1 cellular context compared by ENCODE assay signal in the genomic region with DNA sequence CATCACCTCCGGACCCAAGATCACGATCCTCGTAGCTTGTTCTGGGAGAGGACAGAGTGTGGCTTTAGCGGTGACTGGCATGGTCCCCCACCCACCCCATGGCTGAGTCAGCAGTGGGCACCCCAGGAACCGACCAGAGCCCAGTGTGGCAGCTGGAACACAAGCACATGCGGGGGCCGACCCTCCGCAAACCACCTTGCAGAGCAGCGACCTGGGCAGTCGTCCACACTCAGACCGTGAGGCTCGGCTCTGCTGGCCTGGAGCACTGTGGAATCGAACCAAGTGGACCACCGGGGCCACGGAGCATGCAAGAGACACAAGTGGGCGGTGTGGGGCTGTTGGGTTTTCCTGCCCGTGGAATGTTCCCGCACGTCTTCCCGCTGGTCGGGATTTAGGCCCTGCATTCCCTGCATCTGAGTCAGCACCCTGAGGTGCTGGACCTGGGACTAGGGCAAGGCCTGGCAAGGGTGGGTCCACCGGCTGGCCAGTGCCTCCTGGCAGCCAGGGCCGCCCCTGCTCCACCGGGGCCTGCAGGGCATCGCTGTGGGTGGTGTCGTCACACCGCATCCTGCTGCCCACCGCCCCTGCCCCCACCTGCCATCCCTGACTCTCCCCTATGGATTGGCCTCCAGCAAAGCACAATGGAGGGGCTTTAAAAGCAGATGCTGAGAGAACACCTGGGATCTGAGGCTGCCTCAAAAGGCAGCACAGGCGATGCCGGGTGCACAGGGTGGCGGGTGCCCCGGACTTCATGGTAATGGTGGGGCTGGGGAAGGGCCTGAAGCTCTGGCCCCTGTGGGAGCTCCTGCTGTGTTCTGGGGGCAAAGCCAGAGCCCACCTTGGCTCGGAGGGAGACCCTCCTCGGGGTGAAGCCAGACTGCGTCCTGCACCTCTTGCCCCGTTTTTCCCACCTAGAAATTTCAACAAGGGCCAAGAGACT.
TF ChIP-seq lines count a peak whose summit lies in the region.

No MANE protein-coding gene starts in this region.

TF ChIP-seq in WTC11, 78 proteins besides CTCF, POLR2A, EP300 and RAD21 (continued from another document):
- TF ChIP-seq, protein P1, sequence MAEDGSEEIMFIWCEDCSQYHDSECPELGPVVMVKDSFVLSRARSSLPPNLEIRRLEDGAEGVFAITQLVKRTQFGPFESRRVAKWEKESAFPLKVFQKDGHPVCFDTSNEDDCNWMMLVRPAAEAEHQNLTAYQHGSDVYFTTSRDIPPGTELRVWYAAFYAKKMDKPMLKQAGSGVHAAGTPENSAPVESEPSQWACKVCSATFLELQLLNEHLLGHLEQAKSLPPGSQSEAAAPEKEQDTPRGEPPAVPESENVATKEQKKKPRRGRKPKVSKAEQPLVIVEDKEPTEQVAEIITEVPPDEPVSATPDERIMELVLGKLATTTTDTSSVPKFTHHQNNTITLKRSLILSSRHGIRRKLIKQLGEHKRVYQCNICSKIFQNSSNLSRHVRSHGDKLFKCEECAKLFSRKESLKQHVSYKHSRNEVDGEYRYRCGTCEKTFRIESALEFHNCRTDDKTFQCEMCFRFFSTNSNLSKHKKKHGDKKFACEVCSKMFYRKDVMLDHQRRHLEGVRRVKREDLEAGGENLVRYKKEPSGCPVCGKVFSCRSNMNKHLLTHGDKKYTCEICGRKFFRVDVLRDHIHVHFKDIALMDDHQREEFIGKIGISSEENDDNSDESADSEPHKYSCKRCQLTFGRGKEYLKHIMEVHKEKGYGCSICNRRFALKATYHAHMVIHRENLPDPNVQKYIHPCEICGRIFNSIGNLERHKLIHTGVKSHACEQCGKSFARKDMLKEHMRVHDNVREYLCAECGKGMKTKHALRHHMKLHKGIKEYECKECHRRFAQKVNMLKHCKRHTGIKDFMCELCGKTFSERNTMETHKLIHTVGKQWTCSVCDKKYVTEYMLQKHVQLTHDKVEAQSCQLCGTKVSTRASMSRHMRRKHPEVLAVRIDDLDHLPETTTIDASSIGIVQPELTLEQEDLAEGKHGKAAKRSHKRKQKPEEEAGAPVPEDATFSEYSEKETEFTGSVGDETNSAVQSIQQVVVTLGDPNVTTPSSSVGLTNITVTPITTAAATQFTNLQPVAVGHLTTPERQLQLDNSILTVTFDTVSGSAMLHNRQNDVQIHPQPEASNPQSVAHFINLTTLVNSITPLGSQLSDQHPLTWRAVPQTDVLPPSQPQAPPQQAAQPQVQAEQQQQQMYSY (CRISPR knock-in tag; IDR thresholded peaks at IDR 0.05) = no peak
- no peak for TF ChIP-seq PRRX2 (CRISPR knock-in tag; IDR thresholded peaks at IDR 0.05)
- TF ChIP-seq GRHL2 (CRISPR knock-in tag; IDR thresholded peaks at IDR 0.05; ENCODE audit: insufficient replicate concordance, severe bottlenecking) = no peak
- no peak for TF ChIP-seq ERG (CRISPR knock-in tag; IDR thresholded peaks at IDR 0.05)
- TF ChIP-seq, protein P2, sequence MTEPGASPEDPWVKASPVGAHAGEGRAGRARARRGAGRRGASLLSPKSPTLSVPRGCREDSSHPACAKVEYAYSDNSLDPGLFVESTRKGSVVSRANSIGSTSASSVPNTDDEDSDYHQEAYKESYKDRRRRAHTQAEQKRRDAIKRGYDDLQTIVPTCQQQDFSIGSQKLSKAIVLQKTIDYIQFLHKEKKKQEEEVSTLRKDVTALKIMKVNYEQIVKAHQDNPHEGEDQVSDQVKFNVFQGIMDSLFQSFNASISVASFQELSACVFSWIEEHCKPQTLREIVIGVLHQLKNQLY (CRISPR knock-in tag; IDR thresholded peaks at IDR 0.05) = no peak
- TF ChIP-seq, protein P3, sequence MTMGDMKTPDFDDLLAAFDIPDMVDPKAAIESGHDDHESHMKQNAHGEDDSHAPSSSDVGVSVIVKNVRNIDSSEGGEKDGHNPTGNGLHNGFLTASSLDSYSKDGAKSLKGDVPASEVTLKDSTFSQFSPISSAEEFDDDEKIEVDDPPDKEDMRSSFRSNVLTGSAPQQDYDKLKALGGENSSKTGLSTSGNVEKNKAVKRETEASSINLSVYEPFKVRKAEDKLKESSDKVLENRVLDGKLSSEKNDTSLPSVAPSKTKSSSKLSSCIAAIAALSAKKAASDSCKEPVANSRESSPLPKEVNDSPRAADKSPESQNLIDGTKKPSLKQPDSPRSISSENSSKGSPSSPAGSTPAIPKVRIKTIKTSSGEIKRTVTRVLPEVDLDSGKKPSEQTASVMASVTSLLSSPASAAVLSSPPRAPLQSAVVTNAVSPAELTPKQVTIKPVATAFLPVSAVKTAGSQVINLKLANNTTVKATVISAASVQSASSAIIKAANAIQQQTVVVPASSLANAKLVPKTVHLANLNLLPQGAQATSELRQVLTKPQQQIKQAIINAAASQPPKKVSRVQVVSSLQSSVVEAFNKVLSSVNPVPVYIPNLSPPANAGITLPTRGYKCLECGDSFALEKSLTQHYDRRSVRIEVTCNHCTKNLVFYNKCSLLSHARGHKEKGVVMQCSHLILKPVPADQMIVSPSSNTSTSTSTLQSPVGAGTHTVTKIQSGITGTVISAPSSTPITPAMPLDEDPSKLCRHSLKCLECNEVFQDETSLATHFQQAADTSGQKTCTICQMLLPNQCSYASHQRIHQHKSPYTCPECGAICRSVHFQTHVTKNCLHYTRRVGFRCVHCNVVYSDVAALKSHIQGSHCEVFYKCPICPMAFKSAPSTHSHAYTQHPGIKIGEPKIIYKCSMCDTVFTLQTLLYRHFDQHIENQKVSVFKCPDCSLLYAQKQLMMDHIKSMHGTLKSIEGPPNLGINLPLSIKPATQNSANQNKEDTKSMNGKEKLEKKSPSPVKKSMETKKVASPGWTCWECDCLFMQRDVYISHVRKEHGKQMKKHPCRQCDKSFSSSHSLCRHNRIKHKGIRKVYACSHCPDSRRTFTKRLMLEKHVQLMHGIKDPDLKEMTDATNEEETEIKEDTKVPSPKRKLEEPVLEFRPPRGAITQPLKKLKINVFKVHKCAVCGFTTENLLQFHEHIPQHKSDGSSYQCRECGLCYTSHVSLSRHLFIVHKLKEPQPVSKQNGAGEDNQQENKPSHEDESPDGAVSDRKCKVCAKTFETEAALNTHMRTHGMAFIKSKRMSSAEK (CRISPR knock-in tag; IDR thresholded peaks at IDR 0.05; ENCODE audit: borderline replicate concordance) = no peak
- TF ChIP-seq OVOL2 (CRISPR knock-in tag; IDR thresholded peaks at IDR 0.05; ENCODE audit: borderline replicate concordance) = no peak
- TF ChIP-seq IRF2 (CRISPR knock-in tag; IDR thresholded peaks at IDR 0.05; ENCODE audit: borderline replicate concordance, low read depth) = no peak
- no peak for TF ChIP-seq CREB1 (CRISPR knock-in tag; IDR thresholded peaks at IDR 0.05)
- TF ChIP-seq, protein P4, sequence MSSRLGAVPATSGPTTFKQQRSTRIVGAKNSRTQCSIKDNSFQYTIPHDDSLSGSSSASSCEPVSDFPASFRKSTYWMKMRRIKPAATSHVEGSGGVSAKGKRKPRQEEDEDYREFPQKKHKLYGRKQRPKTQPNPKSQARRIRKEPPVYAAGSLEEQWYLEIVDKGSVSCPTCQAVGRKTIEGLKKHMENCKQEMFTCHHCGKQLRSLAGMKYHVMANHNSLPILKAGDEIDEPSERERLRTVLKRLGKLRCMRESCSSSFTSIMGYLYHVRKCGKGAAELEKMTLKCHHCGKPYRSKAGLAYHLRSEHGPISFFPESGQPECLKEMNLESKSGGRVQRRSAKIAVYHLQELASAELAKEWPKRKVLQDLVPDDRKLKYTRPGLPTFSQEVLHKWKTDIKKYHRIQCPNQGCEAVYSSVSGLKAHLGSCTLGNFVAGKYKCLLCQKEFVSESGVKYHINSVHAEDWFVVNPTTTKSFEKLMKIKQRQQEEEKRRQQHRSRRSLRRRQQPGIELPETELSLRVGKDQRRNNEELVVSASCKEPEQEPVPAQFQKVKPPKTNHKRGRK (CRISPR knock-in tag; IDR thresholded peaks at IDR 0.05; ENCODE audit: borderline replicate concordance) = no peak
- TF ChIP-seq NFE2L1 (CRISPR knock-in tag; IDR thresholded peaks at IDR 0.05) = no peak
- no peak for TF ChIP-seq ZBTB43 (CRISPR knock-in tag; IDR thresholded peaks at IDR 0.05)
- TF ChIP-seq ZNF423 (CRISPR knock-in tag; IDR thresholded peaks at IDR 0.05) = no peak
- TF ChIP-seq HMGA2 (CRISPR knock-in tag; IDR thresholded peaks at IDR 0.05) = no peak
- TF ChIP-seq ARID4B (CRISPR knock-in tag; IDR thresholded peaks at IDR 0.05; ENCODE audit: borderline replicate concordance) = no peak
- TF ChIP-seq, protein P5, sequence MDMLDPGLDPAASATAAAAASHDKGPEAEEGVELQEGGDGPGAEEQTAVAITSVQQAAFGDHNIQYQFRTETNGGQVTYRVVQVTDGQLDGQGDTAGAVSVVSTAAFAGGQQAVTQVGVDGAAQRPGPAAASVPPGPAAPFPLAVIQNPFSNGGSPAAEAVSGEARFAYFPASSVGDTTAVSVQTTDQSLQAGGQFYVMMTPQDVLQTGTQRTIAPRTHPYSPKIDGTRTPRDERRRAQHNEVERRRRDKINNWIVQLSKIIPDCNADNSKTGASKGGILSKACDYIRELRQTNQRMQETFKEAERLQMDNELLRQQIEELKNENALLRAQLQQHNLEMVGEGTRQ (CRISPR knock-in tag; IDR thresholded peaks at IDR 0.05) = no peak
- TF ChIP-seq, protein P6, sequence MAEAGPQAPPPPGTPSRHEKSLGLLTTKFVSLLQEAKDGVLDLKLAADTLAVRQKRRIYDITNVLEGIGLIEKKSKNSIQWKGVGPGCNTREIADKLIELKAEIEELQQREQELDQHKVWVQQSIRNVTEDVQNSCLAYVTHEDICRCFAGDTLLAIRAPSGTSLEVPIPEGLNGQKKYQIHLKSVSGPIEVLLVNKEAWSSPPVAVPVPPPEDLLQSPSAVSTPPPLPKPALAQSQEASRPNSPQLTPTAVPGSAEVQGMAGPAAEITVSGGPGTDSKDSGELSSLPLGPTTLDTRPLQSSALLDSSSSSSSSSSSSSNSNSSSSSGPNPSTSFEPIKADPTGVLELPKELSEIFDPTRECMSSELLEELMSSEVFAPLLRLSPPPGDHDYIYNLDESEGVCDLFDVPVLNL (CRISPR knock-in tag; IDR thresholded peaks at IDR 0.05; ENCODE audit: borderline replicate concordance, low read depth) = no peak
